Comparison of ENCODE assay signal across 8 cellular contexts in genomic region chr2:159711562-159712193, GRCh38. TPM values are rescaled to one million over a fixed set of nuclear protein-coding genes. Genes with fewer than 3 reads are reported as not detected.
DNase-seq lines count a peak whose midpoint lies in the region; ATAC-seq and TF ChIP-seq lines count a peak whose summit lies in the region.

No MANE protein-coding gene starts in this region.

- peaks cover 33% of the 10 kb centered on the region for H3K4me1 Mint-ChIP-seq in neural crest cell

- H3K9me3 ChIP-seq in DND-41 (ENCODE audit: insufficient read depth, low read length, severe bottlenecking) (no peaks in the 10 kb centered on the region), PC-3 (ENCODE audit: low read length) (no peaks in the 10 kb centered on the region), endocrine pancreas (ENCODE audit: control insufficient read depth, low read length) (no peaks in the 10 kb centered on the region)

- H3K4me3 Mint-ChIP-seq in neural crest cell: peak overlapping the region; percentile 89

- H3K9me3 Mint-ChIP-seq in neural crest cell: no peaks in the 10 kb centered on the region

- peaks cover 5% of the 10 kb centered on the region for H3F3A ChIP-seq in PC-3 (ENCODE audit: low read length, unreplicated experiment)

- peak overlapping the region; percentile 100 for H3K27ac ChIP-seq in DND-41 (ENCODE audit: low read length)
- H3K27ac ChIP-seq in PC-3 (ENCODE audit: low read length): peak overlapping the region; percentile 82

- no peaks in the 10 kb centered on the region for H3K27me3 ChIP-seq in DND-41 (ENCODE audit: insufficient read depth, low read length, poor library complexity)
- H3K27me3 ChIP-seq in PC-3 (ENCODE audit: low read length): no peaks in the 10 kb centered on the region
- H3K27me3 ChIP-seq in endocrine pancreas (ENCODE audit: control insufficient read depth, insufficient read depth, low read length): no peaks in the 10 kb centered on the region

- H3K9ac ChIP-seq in DND-41 (ENCODE audit: low read depth, low read length) (peak overlapping the region; percentile 95), PC-3 (ENCODE audit: low read length) (peak overlapping the region; percentile 98), endocrine pancreas (ENCODE audit: control insufficient read depth, insufficient read depth, low read length) (peak overlapping the region; percentile 63)

- peaks cover 7% of the 10 kb centered on the region for H3K36me3 Mint-ChIP-seq in neural crest cell (ENCODE audit: low read depth)

- H4K20me1 ChIP-seq in DND-41 (ENCODE audit: insufficient read depth, low read length) (peaks cover 33% of the 10 kb centered on the region), PC-3 (ENCODE audit: low read length) (peaks cover 39% of the 10 kb centered on the region)

- H2AFZ ChIP-seq in DND-41 (ENCODE audit: low read depth, low read length) (peak overlapping the region; percentile 97), PC-3 (ENCODE audit: low read length) (peak overlapping the region; percentile 96)

- no peaks in the 10 kb centered on the region for H3K9me2 ChIP-seq in PC-3 (replicated peaks; ENCODE audit: low read length)

- H3K4me2 ChIP-seq in DND-41 (ENCODE audit: insufficient read depth, low read length): peak overlapping the region; percentile 72
- peak overlapping the region; percentile 97 for H3K4me2 ChIP-seq in PC-3 (ENCODE audit: low read length)

- no peak for ATAC-seq in DND-41 (ENCODE audit: insufficient read depth, low read depth)
- peak; percentile 25 for ATAC-seq in PC-3
- no peak for ATAC-seq in HG03025 (IDR thresholded peaks at IDR 0.05; ENCODE audit: low FRiP score, unreplicated experiment)

- H3K4me3 ChIP-seq in DND-41 (ENCODE audit: low read depth in 1 of 2, low read length in 2 of 2) (peak overlapping the region; percentile 85 to 90), PC-3 (ENCODE audit: low read length) (peak overlapping the region; percentile 100), endocrine pancreas (ENCODE audit: control insufficient read depth, insufficient read depth, low read length) (peak overlapping the region; percentile 99)

- H3K79me2 ChIP-seq in DND-41 (ENCODE audit: insufficient read depth, low read length): peaks cover 55% of the 10 kb centered on the region
- H3K79me2 ChIP-seq in PC-3 (ENCODE audit: low read length): peaks cover 57% of the 10 kb centered on the region

- H3K27ac Mint-ChIP-seq in neural crest cell (ENCODE audit: unreplicated experiment): peak overlapping the region; percentile 38

- H3K4me1 ChIP-seq in DND-41 (ENCODE audit: insufficient read depth, low read length): peaks cover 44% of the 10 kb centered on the region
- H3K4me1 ChIP-seq in PC-3 (ENCODE audit: insufficient read depth, low read length): peaks cover 30% of the 10 kb centered on the region
- H3K4me1 ChIP-seq in endocrine pancreas (ENCODE audit: control insufficient read depth, insufficient read depth, low read length): no peaks in the 10 kb centered on the region

- H3K36me3 ChIP-seq in DND-41 (ENCODE audit: insufficient read depth, low read length) (peaks cover 34% of the 10 kb centered on the region), PC-3 (ENCODE audit: low read depth, low read length) (peaks cover 23% of the 10 kb centered on the region), endocrine pancreas (ENCODE audit: control insufficient read depth, insufficient read depth, low read length) (no peaks in the 10 kb centered on the region)

- BruUV-seq in PC-3 (replicated peaks; lab: Mats Ljungman, UMichigan): TSS peak; percentile 64

- intact Hi-C loops in PC-3 (cut with micrococcal nuclease): no loop called here

- TF ChIP-seq CTCF in DND-41 (IDR thresholded peaks at IDR 0.05; ENCODE audit: borderline replicate concordance, extremely low read depth, low read length, poor library complexity, severe bottlenecking) (no peak), PC-3 (conservative IDR thresholded peaks at IDR 0.05; ENCODE audit: low read depth, low read length) (no peak), neural crest cell (conservative IDR thresholded peaks at IDR 0.05) (no peak)

- CTCF ChIA-PET in PC-3 (lab: Charles Lee): interaction anchor here (0.6 to 1.1 kb wide), 3 partner anchors 44 to 154 kb away, joined by 3 to 7 read pairs (median 7); partner anchors contain the start of gene BAZ2B

- POLR2A ChIA-PET in PC-3 (lab: Charles Lee; ENCODE audit: unreplicated experiment): interaction anchor here (0.5 to 0.9 kb wide), 5 partner anchors 34 to 270 kb away, joined by 4 to 16 read pairs (median 8); partner anchors contain the start of gene BAZ2B

- DNase-seq in DND-41: no peak
- no peak for DNase-seq in PC-3
- no peak for DNase-seq in neural crest cell (ENCODE audit: low read depth, low spot score)
- no peak for DNase-seq in OCI-M2 (lab: John Stamatoyannopoulos, UW; ENCODE audit: unreplicated experiment)
- no peak for DNase-seq in activated CD4-positive, alpha-beta T cell treated with anti-CD3 and anti-CD28 coated beads, Interleukin-2, amount 50 U/mL, for 1 hour
- DNase-seq in GM03348 (ENCODE audit: low spot score): no peak

- H3K27me3 Mint-ChIP-seq in neural crest cell (ENCODE audit: low read depth): no peaks in the 10 kb centered on the region

RNA-seq across cellular contexts. Expression of gene MARCHF7, which starts 0.6 kb away (rescaled TPM):
- total RNA-seq in PC-3 (2014; rRNA removed) (53.2 and 84.3 TPM in 2 replicates), neural crest cell (89.9 and 99.1 TPM in 2 replicates)
